8 cellular contexts compared by ENCODE assay signal in genomic region chr4:95510145-95510544, GRCh38. TPM values are rescaled to one million over a fixed set of nuclear protein-coding genes. Genes with fewer than 3 reads are reported as not detected.
DNase-seq lines count a peak whose midpoint lies in the region; ATAC-seq, FAIRE-seq and TF ChIP-seq lines count a peak whose summit lies in the region.

No MANE protein-coding gene starts in this region.

- H3K4me2 ChIP-seq in HepG2 (ENCODE audit: low read depth, low read length), result no peak overlapping the region

- H3K27me3 ChIP-seq in adipocyte (replicated peaks; ENCODE audit: control insufficient read depth, insufficient read depth, low read length), result no peaks in the 10 kb centered on the region
- no peaks in the 10 kb centered on the region for H3K27me3 ChIP-seq in HepG2 (ENCODE audit: control insufficient read depth in 1 of 2, insufficient read depth in 2 of 2, low read length in 2 of 2)

- no peaks in the 10 kb centered on the region for H3K36me3 ChIP-seq in adipocyte (ENCODE audit: control insufficient read depth, insufficient read depth, low read length, severe bottlenecking)
- H3K36me3 ChIP-seq in HepG2 (replicated peaks in 1 of 2; ENCODE audit: control insufficient read depth in 1 of 2, insufficient read depth in 2 of 2, low read length in 2 of 2), result no peaks in the 10 kb centered on the region

- no peak for TF ChIP-seq POLR2A in HepG2 (IDR thresholded peaks at IDR 0.05; ENCODE audit: insufficient read depth in 1 of 2, low read depth in 2 of 2, low read length in 2 of 2)

- WGBS in HepG2 (ENCODE audit: low lambda C conversion rate), result 2% methylated on average over 2 of the region's 2 CpGs

- BruUV-seq in HepG2 (replicated peaks; lab: Mats Ljungman, UMichigan), result no TSS peak

- H3K79me2 ChIP-seq in HepG2 (ENCODE audit: insufficient read depth, low read length), result no peaks in the 10 kb centered on the region

- H3K4me1 ChIP-seq in adipocyte (ENCODE audit: control insufficient read depth, insufficient read depth, low read length) (peaks cover 26% of the 10 kb centered on the region), HepG2 (ENCODE audit: insufficient read depth, low read length) (no peaks in the 10 kb centered on the region)

- TF ChIP-seq CTCF in HepG2 (CRISPR knock-in tag; IDR thresholded peaks at IDR 0.05), result peak; percentile 30

- H4K20me1 ChIP-seq in HepG2 (ENCODE audit: insufficient read depth, low read length), result no peaks in the 10 kb centered on the region

- H3K9me3 ChIP-seq in adipocyte (ENCODE audit: control insufficient read depth, low read length) (no peaks in the 10 kb centered on the region), HepG2 (ENCODE audit: low read length) (no peaks in the 10 kb centered on the region)

- in situ Hi-C loops in Caki2 (cut with HindIII; ENCODE audit: low pct_unique_long_range_greater_than_20kb, low sequenced_read_pairs), result no loop called here
- in situ Hi-C loops in HepG2 (cut with HindIII; ENCODE audit: extremely low pct_ligation_motif_present, low pct_unique_long_range_greater_than_20kb), result no loop called here
- in situ Hi-C loops in KBM-7 (cut with MboI; ENCODE audit: low pct_unique_long_range_greater_than_20kb, low sequenced_read_pairs), result no loop called here

- no peak overlapping the region for H3K4me3 ChIP-seq in adipocyte (ENCODE audit: low read length)
- H3K4me3 ChIP-seq in HepG2 (replicated peaks in 1 of 3; ENCODE audit: insufficient read depth in 1 of 3, low read depth in 2 of 3, low read length in 3 of 3), result no peak overlapping the region

- FAIRE-seq in HepG2 (lab: Jason Lieb, UNC), result no peak

- DNase-seq in Caki2 (ENCODE audit: low read depth) (peak; percentile 3), adipocyte (ENCODE audit: low read depth) (peak; percentile 69), HepG2 (ENCODE audit: low spot score) (peak; percentile 2), KBM-7 (no peak), NCI-H2171 treated with DMSO at 0.1 percent for 48 hours (lab: John Stamatoyannopoulos, UW) (no peak)
- no peak for DNase-seq in stimulated activated CD4-positive, alpha-beta T cell treated with anti-CD3 and anti-CD28 coated beads, Interleukin-4, amount 100 ng/mL, for 4 hours
- no peak for DNase-seq in stimulated activated CD4-positive, alpha-beta T cell treated with anti-CD3 and anti-CD28 coated beads, Interleukin-12 subunit alpha, Interleukin-12 subunit beta, amount 100 ng/mL, for 4 hours

- peak; percentile 57 for ATAC-seq in HG03442 (IDR thresholded peaks at IDR 0.05; ENCODE audit: unreplicated experiment)
- ATAC-seq in HepG2, result peak; percentile 53; the same call in 1 of the 3 replicates

- no peak overlapping the region for H3K27ac ChIP-seq in HepG2 (ENCODE audit: extremely low read length, insufficient read depth, low read length)

- H3K9ac ChIP-seq in adipocyte (ENCODE audit: low read length) (no peak overlapping the region), HepG2 (ENCODE audit: insufficient read depth, low read depth, low read length) (no peak overlapping the region)

- TF ChIP-seq RAD21 in HepG2 (CRISPR knock-in tag; IDR thresholded peaks at IDR 0.05), result no peak

- POLR2A ChIA-PET in HepG2 (lab: Yijun Ruan, JAX), result no interaction called here

- intact Hi-C loops in HepG2 (cut with micrococcal nuclease; ENCODE audit: unreplicated experiment), result loop anchor here (5.0 kb wide), 1 partner anchor 343 kb away; no protein-coding TSS in a partner anchor

- TF ChIP-seq EP300 in HepG2 (IDR thresholded peaks at IDR 0.05; ENCODE audit: low read depth in 2 of 2, low read length in 2 of 2) (no peak), HepG2 (CRISPR knock-in tag; IDR thresholded peaks at IDR 0.05; ENCODE audit: borderline replicate concordance) (no peak)

- H2AFZ ChIP-seq in HepG2 (ENCODE audit: low read length), result no peak overlapping the region

- CTCF ChIA-PET in HepG2 (lab: Yijun Ruan, JAX; ENCODE audit: low intra/inter-chr PET ratio, low total read pairs), result no interaction called here

TF ChIP-seq in HepG2, 621 proteins besides CTCF, POLR2A, EP300 and RAD21:
- TF ChIP-seq PAX8 (CRISPR knock-in tag; IDR thresholded peaks at IDR 0.05; ENCODE audit: borderline replicate concordance) (no peak), STAG1 (CRISPR knock-in tag; IDR thresholded peaks at IDR 0.05) (peak; percentile 37)

RNA-seq across cellular contexts. Expression of gene UNC5C, which starts 38.6 kb away (rescaled TPM):
- not detected in 2 replicates for total RNA-seq in Caki2 (2014; rRNA removed; shearing (Covaris generic); ENCODE audit: low replicate concordance)
- not detected in 2 replicates for total RNA-seq in HepG2 (2016; rRNA removed; fragmentation: Illumina TruSeq; extraction: Trizol)
- not detected in 2 replicates for total RNA-seq in HepG2 (2016; cell fraction: cytosol; rRNA removed; fragmentation: Illumina TruSeq; extraction: Trizol; ENCODE audit: low read depth)
- total RNA-seq in HepG2 (2016; cell fraction: insoluble cytoplasmic fraction; rRNA removed; fragmentation: Illumina TruSeq; extraction: Trizol), result not detected in 2 replicates
- total RNA-seq in HepG2 (2016; cell fraction: membrane; rRNA removed; fragmentation: Illumina TruSeq; extraction: Trizol), result not detected in 2 replicates
- not detected in 2 replicates for total RNA-seq in HepG2 (2016; cell fraction: nucleus; rRNA removed; fragmentation: Illumina TruSeq; extraction: Trizol)
- not detected in 2 replicates for polyA plus RNA-seq in HepG2 (2011; rRNA removed)
- polyA plus RNA-seq in HepG2 (2011; cell fraction: cytosol; rRNA removed), result not detected in 2 replicates
- polyA plus RNA-seq in HepG2 (2011; cell fraction: nucleus; rRNA removed), result not detected in 2 replicates
- not detected in 2 replicates for polyA plus RNA-seq in HepG2 (2012)
- not detected in 2 replicates for polyA plus RNA-seq in HepG2 (2016; cell fraction: cytosol; fragmentation: Illumina TruSeq; extraction: Trizol; ENCODE audit: low read depth)
- polyA plus RNA-seq in HepG2 (2016; cell fraction: insoluble cytoplasmic fraction; fragmentation: Illumina TruSeq; extraction: Trizol; ENCODE audit: low read depth), result not detected in 2 replicates
- polyA plus RNA-seq in HepG2 (2016; cell fraction: membrane; fragmentation: Illumina TruSeq; extraction: Trizol; ENCODE audit: low read depth), result not detected in 2 replicates
- not detected in 2 replicates for polyA plus RNA-seq in HepG2 (2016; cell fraction: nucleus; fragmentation: Illumina TruSeq; extraction: Trizol; ENCODE audit: insufficient read depth, low read depth)
- polyA minus RNA-seq in HepG2 (2011; rRNA and poly(A)+ RNA removed; ENCODE audit: low replicate concordance), result not detected in 2 replicates
- not detected in 2 replicates for polyA minus RNA-seq in HepG2 (2011; cell fraction: cytosol; rRNA and poly(A)+ RNA removed)
- not detected in 2 replicates for polyA minus RNA-seq in HepG2 (2011; cell fraction: nucleus; rRNA and poly(A)+ RNA removed)

Comparison
In these comparisons a context has a peak if more than half of its experiments do, and no peak if none do; other contexts are left out.
1. DNase-seq: peak in Caki2 (single experiment), adipocyte (single experiment) and HepG2 (single experiment); none in stimulated activated CD4-positive, alpha-beta T cell treated with anti-CD3 and anti-CD28 coated beads, Interleukin-4, amount 100 ng/mL, for 4 hours (0 of 2), stimulated activated CD4-positive, alpha-beta T cell treated with anti-CD3 and anti-CD28 coated beads, Interleukin-12 subunit alpha, Interleukin-12 subunit beta, amount 100 ng/mL, for 4 hours (single experiment), KBM-7 (single experiment) and NCI-H2171 treated with DMSO at 0.1 percent for 48 hours (single experiment).